ENCODE assay signal across 8 cellular contexts in genomic region chr10:101067356-101068083, GRCh38. TPM values are rescaled to one million over a fixed set of nuclear protein-coding genes. Genes with fewer than 3 reads are reported as not detected.
DNase-seq lines count a peak whose midpoint lies in the region; ATAC-seq lines count a peak whose summit lies in the region.

No MANE protein-coding gene starts in this region.

- ATAC-seq in HG03521 (IDR thresholded peaks at IDR 0.05; ENCODE audit: unreplicated experiment) (peak; percentile 46), GM21360 (IDR thresholded peaks at IDR 0.05; ENCODE audit: unreplicated experiment) (no peak)

- peaks cover 14% of the 10 kb centered on the region for H3K4me1 ChIP-seq in NT2/D1 (ENCODE audit: insufficient read depth, insufficient read length)

- no peaks in the 10 kb centered on the region for H3K36me3 ChIP-seq in NT2/D1 (ENCODE audit: insufficient read depth, insufficient read length, low read length)

- H3K4me3 ChIP-seq in GM08714 (ENCODE audit: low read length), result peak overlapping the region; percentile 54; the same call in 1 of the 2 replicates
- H3K4me3 ChIP-seq in NT2/D1 (ENCODE audit: insufficient read length, low read depth), result peak overlapping the region; percentile 53

- peak overlapping the region; percentile 80 for H3K9ac ChIP-seq in NT2/D1 (ENCODE audit: insufficient read length, low read depth)

- H3K27ac ChIP-seq in epithelial cell of prostate, result peak overlapping the region; percentile 13

- peaks cover 43% of the 10 kb centered on the region for H3K27me3 ChIP-seq in NT2/D1 (ENCODE audit: insufficient read depth, insufficient read length)

- no peaks in the 10 kb centered on the region; the same call in 1 of the 2 replicates for H3K9me3 ChIP-seq in NT2/D1 (ENCODE audit: insufficient read depth, low read length)

- DNase-seq in NT2/D1 (ENCODE audit: low read depth, low spot score) (no peak), epithelial cell of prostate (ENCODE audit: low read depth, low spot score) (no peak), mucosa of gallbladder (ENCODE audit: low spot score) (peak; percentile 78)
- DNase-seq in activated CD8-positive, alpha-beta memory T cell treated with anti-CD3 and anti-CD28 coated beads, Interleukin-2, amount 50 U/mL, for 4 hours, result peak; percentile 75
- DNase-seq in stimulated activated CD8-positive, alpha-beta memory T cell treated with anti-CD3 and anti-CD28 coated beads, Interleukin-4, amount 100 ng/mL, for 1 hour (ENCODE audit: low read depth in 2 of 2, low spot score in 1 of 2), result peak; percentile 38 to 60

RNA-seq across cellular contexts. Expression of gene KAZALD1, which starts 5.7 kb away (rescaled TPM):
- total RNA-seq in mucosa of gallbladder, result 3.8 TPM

RNA-seq across cellular contexts. Expression of gene SFXN3, which starts 36.5 kb away (rescaled TPM):
- total RNA-seq in mucosa of gallbladder, result 75.9 TPM

RNA-seq across cellular contexts. Expression of gene PDZD7, which starts 36.6 kb away (rescaled TPM):
- 5.3 TPM for total RNA-seq in mucosa of gallbladder

Comparison
In these comparisons a context has a peak if more than half of its experiments do, and no peak if none do; other contexts are left out.
1. DNase-seq: peak in activated CD8-positive, alpha-beta memory T cell treated with anti-CD3 and anti-CD28 coated beads, Interleukin-2, amount 50 U/mL, for 4 hours (single experiment), mucosa of gallbladder (single experiment) and stimulated activated CD8-positive, alpha-beta memory T cell treated with anti-CD3 and anti-CD28 coated beads, Interleukin-4, amount 100 ng/mL, for 1 hour (2 of 2); none in NT2/D1 (single experiment) and epithelial cell of prostate (single experiment).